Comparison of ENCODE assay signal across 8 cellular contexts in the genomic region with DNA sequence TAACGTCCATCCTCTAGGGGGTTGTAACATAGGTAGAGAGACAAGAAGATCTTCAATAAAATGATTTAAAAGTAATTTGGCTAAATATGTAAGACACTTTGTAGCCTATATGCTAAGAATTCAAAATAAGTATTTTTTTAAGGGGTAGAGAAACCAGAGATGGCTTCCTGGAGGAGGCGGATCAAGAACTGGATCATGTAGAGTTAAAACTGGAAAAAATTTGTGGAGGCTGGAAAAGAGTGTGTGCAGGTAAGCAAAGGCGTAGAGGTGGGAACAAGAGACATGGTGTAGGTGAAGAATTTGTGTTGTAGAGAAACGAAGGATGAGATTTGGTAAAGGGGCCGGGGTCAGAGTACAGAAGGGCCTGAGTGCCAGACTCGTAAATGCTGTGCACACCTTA.
"Had no signal": no experiment of that assay in that cellular context is flagged by ENCODE, and none has a peak within 500 bp of the region (broad histone marks: within the 10 kb centered on the region; RNA-seq: fewer than 3 reads in every experiment).

No MANE protein-coding gene starts in this region.

- FAIRE-seq: G401.6, GM12878, GM12891, GM12892, GM18507, GM19239 had no signal

- H3K4me3 ChIP-seq: GM12878 had no signal

- ATAC-seq: GM12878 had no signal

- DNase-seq: GDM1, GF-D8 had no signal
